In the genomic region with DNA sequence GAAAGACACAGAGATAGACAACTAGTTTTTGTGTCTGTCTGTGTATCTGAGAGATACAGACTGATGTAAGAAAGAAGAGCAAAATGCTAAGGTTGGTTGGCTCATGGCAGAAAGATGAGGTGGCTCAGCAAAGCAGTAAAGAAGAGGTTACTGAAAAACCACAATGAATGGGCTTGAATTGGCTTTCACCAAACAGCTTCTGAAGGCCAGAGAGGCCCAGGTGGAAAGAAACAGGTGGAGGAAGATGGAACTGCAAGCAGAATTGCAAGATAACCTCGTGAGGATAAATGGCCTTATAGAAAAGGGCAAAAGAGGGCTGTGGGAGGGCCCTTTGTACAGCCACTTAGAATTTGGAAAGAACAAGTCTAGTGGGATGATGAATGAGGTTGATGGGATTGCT, we compare ENCODE assay signal across 16 cellular contexts. TPM values are rescaled to one million over a fixed set of nuclear protein-coding genes. Genes with fewer than 3 reads are reported as not detected.
DNase-seq lines count a peak whose midpoint lies in the region; ATAC-seq and TF ChIP-seq lines count a peak whose summit lies in the region.
"Had no signal": no experiment of that assay in that cellular context is flagged by ENCODE, and none has a peak within 500 bp of the region (broad histone marks: within the 10 kb centered on the region; RNA-seq: fewer than 3 reads in every experiment).

No MANE protein-coding gene starts in this region.

- no peaks in the 10 kb centered on the region for H3K9me3 Mint-ChIP-seq in activated CD8-positive, alpha-beta T cell treated with anti-CD3 and anti-CD28 coated beads, Interleukin-2, amount 10 ng/mL, durations not matched to agents 7 days and 5 days (ENCODE audit: insufficient read depth)
- no peaks in the 10 kb centered on the region for H3K9me3 Mint-ChIP-seq in activated CD8-positive, alpha-beta T cell treated with anti-CD3 and anti-CD28 coated beads for 36 hours
- H3K9me3 Mint-ChIP-seq in activated T-helper 1 cell treated with anti-CD3 and anti-CD28 coated beads, Interleukin-12 subunit alpha, Interleukin-12 subunit beta, Interleukin-2, Interleukin-4 antibody, amounts not matched to agents 30 ng/mL and 10 ng/mL and 1 ng/mL, durations not matched to agents 14 hours and 24 hours and 36 hours: no peaks in the 10 kb centered on the region
- no peaks in the 10 kb centered on the region for H3K9me3 Mint-ChIP-seq in natural killer cell

- no peak for ATAC-seq in activated CD8-positive, alpha-beta T cell treated with anti-CD3 and anti-CD28 coated beads, Interleukin-2, amount 10 ng/mL, durations not matched to agents 7 days and 5 days
- no peak for ATAC-seq in activated CD8-positive, alpha-beta T cell treated with anti-CD3 and anti-CD28 coated beads for 36 hours
- no peak for ATAC-seq in natural killer cell
- no peak for ATAC-seq in mucosa of descending colon
- ATAC-seq in HG03139 (IDR thresholded peaks at IDR 0.05; ENCODE audit: unreplicated experiment): no peak

- intact Hi-C loops in activated CD8-positive, alpha-beta T cell treated with anti-CD3 and anti-CD28 coated beads for 36 hours (cut with micrococcal nuclease): no loop called here
- intact Hi-C loops in activated T-helper 1 cell treated with anti-CD3 and anti-CD28 coated beads, Interleukin-12 subunit alpha, Interleukin-12 subunit beta, Interleukin-2, Interleukin-4 antibody, amounts not matched to agents 30 ng/mL and 10 ng/mL and 1 ng/mL, durations not matched to agents 14 hours and 24 hours and 36 hours (cut with micrococcal nuclease): no loop called here
- intact Hi-C loops in natural killer cell (cut with micrococcal nuclease) (loop anchor here (5.0 to 10.0 kb wide), 2 partner anchors 36 to 134 kb away; no protein-coding TSS in a partner anchor), mucosa of descending colon (cut with DNase I, micrococcal nuclease) (no loop called here)

- H3K36me3 Mint-ChIP-seq in activated CD8-positive, alpha-beta T cell treated with anti-CD3 and anti-CD28 coated beads, Interleukin-2, amount 10 ng/mL, durations not matched to agents 7 days and 5 days (ENCODE audit: low read depth): peaks cover 42% of the 10 kb centered on the region
- peaks cover 22% of the 10 kb centered on the region for H3K36me3 Mint-ChIP-seq in activated CD8-positive, alpha-beta T cell treated with anti-CD3 and anti-CD28 coated beads for 36 hours (ENCODE audit: low read depth)
- peaks cover 27% of the 10 kb centered on the region for H3K36me3 Mint-ChIP-seq in activated T-helper 1 cell treated with anti-CD3 and anti-CD28 coated beads, Interleukin-12 subunit alpha, Interleukin-12 subunit beta, Interleukin-2, Interleukin-4 antibody, amounts not matched to agents 30 ng/mL and 10 ng/mL and 1 ng/mL, durations not matched to agents 14 hours and 24 hours and 36 hours (ENCODE audit: low read depth)
- H3K36me3 Mint-ChIP-seq in natural killer cell: peaks cover 8% of the 10 kb centered on the region

- H3K4me3 ChIP-seq in mucosa of descending colon: no peak overlapping the region
- H3K4me3 ChIP-seq: HAP-1, Peyer's patch had no signal

- DNase-seq in activated CD8-positive, alpha-beta T cell treated with anti-CD3 and anti-CD28 coated beads, Interleukin-2, amount 10 ng/mL, durations not matched to agents 7 days and 5 days: no peak
- DNase-seq in activated CD8-positive, alpha-beta T cell treated with anti-CD3 and anti-CD28 coated beads for 36 hours: no peak
- no peak for DNase-seq in activated T-helper 1 cell treated with anti-CD3 and anti-CD28 coated beads, Interleukin-12 subunit alpha, Interleukin-12 subunit beta, Interleukin-2, Interleukin-4 antibody, amounts not matched to agents 30 ng/mL and 10 ng/mL and 1 ng/mL, durations not matched to agents 14 hours and 24 hours and 36 hours (ENCODE audit: low spot score)
- DNase-seq in natural killer cell: no peak
- no peak for DNase-seq in AG08396 (ENCODE audit: low spot score)
- no peak for DNase-seq in mucosa of descending colon
- DNase-seq: Kasumi-1, NCI-H1105 treated with DMSO at 0.1 percent for 48 hours, NCI-H187, NCI-H774, Peyer's patch, Right ventricle myocardium superior had no signal

- H3K4me1 Mint-ChIP-seq in activated CD8-positive, alpha-beta T cell treated with anti-CD3 and anti-CD28 coated beads, Interleukin-2, amount 10 ng/mL, durations not matched to agents 7 days and 5 days (ENCODE audit: low read depth): peaks cover 45% of the 10 kb centered on the region
- H3K4me1 Mint-ChIP-seq in activated CD8-positive, alpha-beta T cell treated with anti-CD3 and anti-CD28 coated beads for 36 hours (ENCODE audit: low read depth): peaks cover 27% of the 10 kb centered on the region
- peaks cover 41% of the 10 kb centered on the region for H3K4me1 Mint-ChIP-seq in activated T-helper 1 cell treated with anti-CD3 and anti-CD28 coated beads, Interleukin-12 subunit alpha, Interleukin-12 subunit beta, Interleukin-2, Interleukin-4 antibody, amounts not matched to agents 30 ng/mL and 10 ng/mL and 1 ng/mL, durations not matched to agents 14 hours and 24 hours and 36 hours (ENCODE audit: low read depth)
- H3K4me1 Mint-ChIP-seq in natural killer cell: peaks cover 31 to 35% of the 10 kb centered on the region in 2 donors

- POLR2A ChIA-PET in activated CD8-positive, alpha-beta T cell treated with anti-CD3 and anti-CD28 coated beads, Interleukin-2, amount 10 ng/mL, durations not matched to agents 7 days and 5 days (lab: Charles Lee): no interaction called here
- POLR2A ChIA-PET in activated CD8-positive, alpha-beta T cell treated with anti-CD3 and anti-CD28 coated beads for 36 hours (lab: Charles Lee): no interaction called here

- H3K9me3 ChIP-seq in mucosa of descending colon: no peaks in the 10 kb centered on the region
- H3K9me3 ChIP-seq: HAP-1, Peyer's patch had no signal

- peak overlapping the region; percentile 21 for H3K27ac Mint-ChIP-seq in activated CD8-positive, alpha-beta T cell treated with anti-CD3 and anti-CD28 coated beads, Interleukin-2, amount 10 ng/mL, durations not matched to agents 7 days and 5 days
- H3K27ac Mint-ChIP-seq in activated CD8-positive, alpha-beta T cell treated with anti-CD3 and anti-CD28 coated beads for 36 hours: no peak overlapping the region
- H3K27ac Mint-ChIP-seq in activated T-helper 1 cell treated with anti-CD3 and anti-CD28 coated beads, Interleukin-12 subunit alpha, Interleukin-12 subunit beta, Interleukin-2, Interleukin-4 antibody, amounts not matched to agents 30 ng/mL and 10 ng/mL and 1 ng/mL, durations not matched to agents 14 hours and 24 hours and 36 hours: peak overlapping the region; percentile 47
- H3K27ac Mint-ChIP-seq in natural killer cell: peak overlapping the region; percentile 87 to 94

- no peak overlapping the region for H3K4me3 Mint-ChIP-seq in activated CD8-positive, alpha-beta T cell treated with anti-CD3 and anti-CD28 coated beads, Interleukin-2, amount 10 ng/mL, durations not matched to agents 7 days and 5 days
- no peak overlapping the region for H3K4me3 Mint-ChIP-seq in activated CD8-positive, alpha-beta T cell treated with anti-CD3 and anti-CD28 coated beads for 36 hours
- no peak overlapping the region for H3K4me3 Mint-ChIP-seq in activated T-helper 1 cell treated with anti-CD3 and anti-CD28 coated beads, Interleukin-12 subunit alpha, Interleukin-12 subunit beta, Interleukin-2, Interleukin-4 antibody, amounts not matched to agents 30 ng/mL and 10 ng/mL and 1 ng/mL, durations not matched to agents 14 hours and 24 hours and 36 hours
- no peak overlapping the region for H3K4me3 Mint-ChIP-seq in natural killer cell

- H3K27me3 Mint-ChIP-seq in activated CD8-positive, alpha-beta T cell treated with anti-CD3 and anti-CD28 coated beads, Interleukin-2, amount 10 ng/mL, durations not matched to agents 7 days and 5 days (ENCODE audit: low read depth): no peaks in the 10 kb centered on the region
- no peaks in the 10 kb centered on the region for H3K27me3 Mint-ChIP-seq in activated CD8-positive, alpha-beta T cell treated with anti-CD3 and anti-CD28 coated beads for 36 hours
- H3K27me3 Mint-ChIP-seq in activated T-helper 1 cell treated with anti-CD3 and anti-CD28 coated beads, Interleukin-12 subunit alpha, Interleukin-12 subunit beta, Interleukin-2, Interleukin-4 antibody, amounts not matched to agents 30 ng/mL and 10 ng/mL and 1 ng/mL, durations not matched to agents 14 hours and 24 hours and 36 hours (ENCODE audit: insufficient read depth): no peaks in the 10 kb centered on the region
- H3K27me3 Mint-ChIP-seq in natural killer cell (ENCODE audit: low read depth in 2 of 2): no peaks in the 10 kb centered on the region

- CTCF ChIA-PET in activated CD8-positive, alpha-beta T cell treated with anti-CD3 and anti-CD28 coated beads, Interleukin-2, amount 10 ng/mL, durations not matched to agents 7 days and 5 days (lab: Charles Lee): no interaction called here
- CTCF ChIA-PET in activated CD8-positive, alpha-beta T cell treated with anti-CD3 and anti-CD28 coated beads for 36 hours (lab: Charles Lee): interaction anchor here (1.1 kb wide), 1 partner anchor 36 kb away, joined by 3 read pairs; no protein-coding TSS in a partner anchor

- TF ChIP-seq CTCF in activated CD8-positive, alpha-beta T cell treated with anti-CD3 and anti-CD28 coated beads for 36 hours (IDR thresholded peaks at IDR 0.05): no peak
- peak; percentile 20 for TF ChIP-seq CTCF in GM12873 (IDR thresholded peaks at IDR 0.05; ENCODE audit: insufficient read depth, low read depth, low read length, missing control alignments)
- TF ChIP-seq CTCF in natural killer cell (IDR thresholded peaks at IDR 0.05): no peak
- no peak for TF ChIP-seq CTCF in mucosa of descending colon (IDR thresholded peaks at IDR 0.05)

- no peaks in the 10 kb centered on the region for H3K4me1 ChIP-seq in mucosa of descending colon (ENCODE audit: low read depth)
- H3K4me1 ChIP-seq: HAP-1, Peyer's patch had no signal

- H3K36me3 ChIP-seq in mucosa of descending colon (ENCODE audit: low read depth): no peaks in the 10 kb centered on the region
- H3K36me3 ChIP-seq: HAP-1, Peyer's patch had no signal

RNA-seq across cellular contexts. Expression of a gene that starts 39.6 kb away (rescaled TPM):
- total RNA-seq in activated CD8-positive, alpha-beta T cell treated with anti-CD3 and anti-CD28 coated beads, Interleukin-2, amount 10 ng/mL, durations not matched to agents 7 days and 5 days: 10 to 100 TPM in 1 of 2 experiments, 1 to 10 TPM in 1; 9.9 to 10.3 TPM
- 1 to 10 TPM; 3.9 to 5.0 TPM for total RNA-seq in activated CD8-positive, alpha-beta T cell treated with anti-CD3 and anti-CD28 coated beads for 36 hours
- 5.1 TPM in 2 replicates for total RNA-seq in activated T-helper 1 cell treated with anti-CD3 and anti-CD28 coated beads, Interleukin-12 subunit alpha, Interleukin-12 subunit beta, Interleukin-2, Interleukin-4 antibody, amounts not matched to agents 30 ng/mL and 10 ng/mL and 1 ng/mL, durations not matched to agents 14 hours and 24 hours and 36 hours
- total RNA-seq in natural killer cell: 10 to 100 TPM; 55.6 to 89.8 (median 77.4) TPM
- total RNA-seq in mucosa of descending colon: 1 to 10 TPM; 1.3 to 3.4 (median 2.5) TPM

RNA-seq across cellular contexts. Expression of a gene that starts 51.4 kb away (rescaled TPM):
- 10 to 100 TPM; 76.0 to 82.8 TPM for total RNA-seq in activated CD8-positive, alpha-beta T cell treated with anti-CD3 and anti-CD28 coated beads, Interleukin-2, amount 10 ng/mL, durations not matched to agents 7 days and 5 days
- total RNA-seq in activated CD8-positive, alpha-beta T cell treated with anti-CD3 and anti-CD28 coated beads for 36 hours: 100 to 1,000 TPM; 132 to 138 TPM
- total RNA-seq in activated T-helper 1 cell treated with anti-CD3 and anti-CD28 coated beads, Interleukin-12 subunit alpha, Interleukin-12 subunit beta, Interleukin-2, Interleukin-4 antibody, amounts not matched to agents 30 ng/mL and 10 ng/mL and 1 ng/mL, durations not matched to agents 14 hours and 24 hours and 36 hours: 186 and 188 TPM in 2 replicates
- 10 to 100 TPM; 41.8 to 54.3 (median 53.9) TPM for total RNA-seq in natural killer cell
- total RNA-seq in mucosa of descending colon: 10 to 100 TPM; 29.4 to 36.0 (median 31.7) TPM

RNA-seq across cellular contexts. Expression of a gene that starts 57.9 kb away (rescaled TPM):
- not detected for total RNA-seq in activated CD8-positive, alpha-beta T cell treated with anti-CD3 and anti-CD28 coated beads, Interleukin-2, amount 10 ng/mL, durations not matched to agents 7 days and 5 days
- total RNA-seq in activated CD8-positive, alpha-beta T cell treated with anti-CD3 and anti-CD28 coated beads for 36 hours: not detected
- not detected in 2 replicates for total RNA-seq in activated T-helper 1 cell treated with anti-CD3 and anti-CD28 coated beads, Interleukin-12 subunit alpha, Interleukin-12 subunit beta, Interleukin-2, Interleukin-4 antibody, amounts not matched to agents 30 ng/mL and 10 ng/mL and 1 ng/mL, durations not matched to agents 14 hours and 24 hours and 36 hours
- not detected for total RNA-seq in natural killer cell
- total RNA-seq in mucosa of descending colon: not detected
- total RNA-seq: NCI-H460, Peyer's patch, Right ventricle myocardium superior had no signal
